Comparison of ENCODE assay signal across 8 cellular contexts in the genomic region with DNA sequence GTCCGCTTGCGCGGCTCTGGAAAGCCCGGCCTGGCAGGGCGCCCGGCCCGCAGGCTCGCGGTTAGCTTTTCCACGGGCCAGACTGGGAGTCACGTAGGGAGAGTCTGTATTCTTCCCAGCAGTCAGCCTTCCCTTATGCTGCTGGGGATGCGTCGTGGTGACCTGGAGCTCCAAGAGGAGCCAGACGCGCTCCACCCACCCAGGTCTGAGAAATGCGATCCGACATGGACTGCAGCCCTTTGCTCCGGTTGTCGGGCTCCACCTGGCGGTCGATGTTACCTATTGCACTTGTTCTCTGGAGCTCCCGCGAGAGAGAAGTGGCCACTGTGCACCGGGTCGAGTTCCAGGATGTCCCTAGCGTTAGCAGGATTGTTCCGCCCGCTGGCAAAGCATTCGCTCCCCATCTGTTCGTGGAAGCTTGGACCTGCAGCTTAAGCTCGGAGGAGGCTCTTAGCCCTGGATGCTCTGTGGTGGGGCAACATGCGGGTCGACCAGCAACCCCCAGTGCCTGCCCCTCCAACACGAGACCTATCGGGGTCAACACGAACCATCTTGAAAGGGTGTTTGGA.
A peak's percentile ranks its signal among the peaks of the same experiment; 100 is the strongest.
DNase-seq lines count a peak whose midpoint lies in the region; ATAC-seq and TF ChIP-seq lines count a peak whose summit lies in the region.
"Not testable (repeated sequence)": the region's sequence is repeated elsewhere in the genome, so short reads cannot be mapped to it uniquely, and the experiment has no call there.

No MANE protein-coding gene starts in this region.

- CTCF ChIA-PET in Panc1 (lab: Charles Lee); naive thymus-derived CD4-positive, alpha-beta T cell (lab: Charles Lee): not testable (repeated sequence)

- not testable (repeated sequence) for H3K27me3 Mint-ChIP-seq in naive thymus-derived CD4-positive, alpha-beta T cell

- not testable (repeated sequence) for H3K4me3 Mint-ChIP-seq in naive thymus-derived CD4-positive, alpha-beta T cell

- in situ Hi-C loops in Panc1 (cut with HindIII; ENCODE audit: low pct_unique_long_range_greater_than_20kb, low sequenced_read_pairs): not testable (repeated sequence)

- H3K27ac Mint-ChIP-seq in naive thymus-derived CD4-positive, alpha-beta T cell: not testable (repeated sequence)

- TF ChIP-seq CTCF in GM12873 (IDR thresholded peaks at IDR 0.05; ENCODE audit: insufficient read depth, low read depth, low read length, missing control alignments): peak; percentile 35
- not testable (repeated sequence) for TF ChIP-seq CTCF in Panc1 (IDR thresholded peaks at IDR 0.05)
- peak in 2 of 6 experiments; percentile 31 for TF ChIP-seq CTCF in adrenal gland (IDR thresholded peaks at IDR 0.05)
- TF ChIP-seq CTCF in gastroesophageal sphincter (IDR thresholded peaks at IDR 0.05): peak in 1 of 4 experiments; percentile 57
- TF ChIP-seq CTCF in testis (IDR thresholded peaks at IDR 0.05): peak in 1 of 3 experiments; percentile 42

- not testable (repeated sequence) for H3K4me1 Mint-ChIP-seq in naive thymus-derived CD4-positive, alpha-beta T cell

- not testable (repeated sequence) for H3K4me1 ChIP-seq in Panc1 (ENCODE audit: control insufficient read depth, insufficient read depth, low read length); adrenal gland (replicated peaks in 1 of 2); gastroesophageal sphincter; naive thymus-derived CD4-positive, alpha-beta T cell (ENCODE audit: control insufficient read depth in 2 of 2, insufficient read depth in 2 of 2, low read length in 2 of 2); testis

- not testable (repeated sequence) for H3K27me3 ChIP-seq in Panc1 (ENCODE audit: control insufficient read depth, insufficient read depth, low read length); adrenal gland; gastroesophageal sphincter; naive thymus-derived CD4-positive, alpha-beta T cell (ENCODE audit: control insufficient read depth in 2 of 2, insufficient read depth in 2 of 2, low read length in 2 of 2); testis

- peak overlapping the region in 1 of 2 experiments; percentile 30; a peak in 1 of 4 replicates for H3K4me3 ChIP-seq in Panc1 (ENCODE audit: low read depth in 2 of 2, low read length in 2 of 2)
- not testable (repeated sequence) for H3K4me3 ChIP-seq in adrenal gland; naive thymus-derived CD4-positive, alpha-beta T cell (ENCODE audit: low read length); testis
- peak overlapping the region in 1 of 2 donors; percentile 30 for H3K4me3 ChIP-seq in gastroesophageal sphincter

- TF ChIP-seq POLR2A in adrenal gland (IDR thresholded peaks at IDR 0.05); gastroesophageal sphincter (IDR thresholded peaks at IDR 0.05); testis (IDR thresholded peaks at IDR 0.05): not testable (repeated sequence)

- H3K36me3 Mint-ChIP-seq in naive thymus-derived CD4-positive, alpha-beta T cell: not testable (repeated sequence)

- not testable (repeated sequence) for H3K36me3 ChIP-seq in Panc1 (ENCODE audit: control insufficient read depth, insufficient read depth, low read length); adrenal gland (replicated peaks in 1 of 2); gastroesophageal sphincter; naive thymus-derived CD4-positive, alpha-beta T cell (ENCODE audit: control insufficient read depth in 2 of 3, insufficient read depth in 3 of 3, low read length in 3 of 3); testis (ENCODE audit: low read depth, missing control alignments)

- not testable (repeated sequence) for BruUV-seq in Panc1 (replicated peaks; lab: Mats Ljungman, UMichigan)

- H3K9me3 ChIP-seq in Panc1 (ENCODE audit: control insufficient read depth, insufficient read depth, low read depth, low read length); adrenal gland (replicated peaks in 1 of 3); gastroesophageal sphincter; naive thymus-derived CD4-positive, alpha-beta T cell (ENCODE audit: control insufficient read depth in 2 of 3, low read length in 3 of 3); testis: not testable (repeated sequence)

- not testable (repeated sequence) for DNase-seq in Panc1 (ENCODE audit: low read depth, low spot score)
- DNase-seq in adrenal gland (peak in 6 of 7 donors; percentile 4 to 42 (median 12)), testis (peak; percentile 15)
- peak in 7 of 9 donors; percentile 3 to 24 (median 13) for DNase-seq in naive thymus-derived CD4-positive, alpha-beta T cell

- not testable (repeated sequence) for H3K9me3 Mint-ChIP-seq in naive thymus-derived CD4-positive, alpha-beta T cell

- TF ChIP-seq EP300 in gastroesophageal sphincter (IDR thresholded peaks at IDR 0.05): not testable (repeated sequence)

- POLR2A ChIA-PET in Panc1 (lab: Charles Lee); naive thymus-derived CD4-positive, alpha-beta T cell (lab: Charles Lee): not testable (repeated sequence)

- intact Hi-C loops in Panc1 (cut with micrococcal nuclease; ENCODE audit: unreplicated experiment); adrenal gland (cut with DNase I); naive thymus-derived CD4-positive, alpha-beta T cell (cut with micrococcal nuclease); testis (cut with DNase I; ENCODE audit: low total_unique reads): not testable (repeated sequence)

- not testable (repeated sequence) for H3K27ac ChIP-seq in Panc1 (ENCODE audit: low read length); adrenal gland; gastroesophageal sphincter; naive thymus-derived CD4-positive, alpha-beta T cell (ENCODE audit: low read depth, low read length); testis

- ATAC-seq in GM21367 (IDR thresholded peaks at IDR 0.05; ENCODE audit: unreplicated experiment) (peak; percentile 67), HG02973 (IDR thresholded peaks at IDR 0.05; ENCODE audit: unreplicated experiment) (peak; percentile 84), Panc1 (peak; percentile 88), gastroesophageal sphincter (peak; percentile 65)
- ATAC-seq in naive thymus-derived CD4-positive, alpha-beta T cell: peak; percentile 63

- 17 to 21% methylated on average over 7 to 16 of the region's 36 CpGs; no CpG with 5 or more reads in 2 of the 4 donors for WGBS in adrenal gland, 4 donors
- WGBS in gastroesophageal sphincter (ENCODE audit: low coverage in 1 of 2), 2 donors: no CpG with 5 or more reads among the region's 36 CpGs
- WGBS in testis, 2 donors: 18% methylated on average over 14 of the region's 36 CpGs; no CpG with 5 or more reads in 1 of the 2 donors
